Comparison of ENCODE assay signal across 4 cellular contexts in genomic region chr1:63819795-63820194, GRCh38. TPM values are rescaled to one million over a fixed set of nuclear protein-coding genes. Genes with fewer than 3 reads are reported as not detected.
"Had no signal": no experiment of that assay in that cellular context is flagged by ENCODE, and none has a peak within 500 bp of the region (broad histone marks: within the 10 kb centered on the region; RNA-seq: fewer than 3 reads in every experiment).

No MANE protein-coding gene starts in this region.

- DNase-seq: GDM1, GF-D8 had no signal

- H3K4me3 ChIP-seq: GM12878 had no signal

RNA-seq across cellular contexts. Expression of gene ROR1, which starts 46.0 kb away (rescaled TPM):
- total RNA-seq: G401 had no signal
